ENCODE assay signal across 20 cellular contexts in genomic region chr9:112726428-112726827, GRCh38. TPM values are rescaled to one million over a fixed set of nuclear protein-coding genes. Genes with fewer than 3 reads are reported as not detected.
DNase-seq lines count a peak whose midpoint lies in the region; ATAC-seq, FAIRE-seq and TF ChIP-seq lines count a peak whose summit lies in the region.
"Had no signal": no experiment of that assay in that cellular context is flagged by ENCODE, and none has a peak within 500 bp of the region (broad histone marks: within the 10 kb centered on the region; RNA-seq: fewer than 3 reads in every experiment).

No MANE protein-coding gene starts in this region.

- peak overlapping the region; percentile 12 for H3K27ac ChIP-seq in left ventricle myocardium inferior (replicated peaks)
- H3K27ac ChIP-seq in small intestine (ENCODE audit: low read depth in 1 of 2, low read length in 1 of 2): no peak overlapping the region

- WGBS in small intestine, 3 donors: 88 to 97% (median 94%) methylated on average over 4 of the region's 4 CpGs

- ATAC-seq in HG03354 (IDR thresholded peaks at IDR 0.05; ENCODE audit: poor library complexity, severe bottlenecking, unreplicated experiment) (peak; percentile 52), HG02852 (IDR thresholded peaks at IDR 0.05; ENCODE audit: unreplicated experiment) (no peak)

- H3K27me3 ChIP-seq in left ventricle myocardium inferior (ENCODE audit: low read depth) (no peaks in the 10 kb centered on the region), small intestine (ENCODE audit: control insufficient read depth in 2 of 2, insufficient read depth in 2 of 2, low read length in 2 of 2) (no peaks in the 10 kb centered on the region)
- H3K27me3 ChIP-seq: heart left ventricle had no signal

- DNase-seq in left ventricle myocardium inferior: no peak
- DNase-seq in cardiac septum (ENCODE audit: low spot score): no peak
- DNase-seq in OCI-M1 (lab: John Stamatoyannopoulos, UW): peak; percentile 1
- no peak for DNase-seq in small intestine
- DNase-seq in NCI-H146 (lab: John Stamatoyannopoulos, UW): no peak
- no peak for DNase-seq in DMS 273 treated with DMSO at 0.1 percent for 48 hours (lab: John Stamatoyannopoulos, UW)
- DNase-seq: activated naive CD8-positive, alpha-beta T cell treated with anti-CD3 and anti-CD28 coated beads for 36 hours; heart left ventricle; mesenchymal stem cell; NCI-H187; NCI-H446; posterior cingulate gyrus; SHP77 treated with DMSO at 0.1 percent for 48 hours; stimulated activated CD4-positive, alpha-beta T cell treated with anti-CD3 and anti-CD28 coated beads, Interleukin-4, amount 100 ng/mL, for 24 hours had no signal

- intact Hi-C loops in left ventricle myocardium inferior (cut with micrococcal nuclease): no loop called here
- intact Hi-C loops in cardiac septum (cut with DNase I): no loop called here

- H3K9me3 ChIP-seq in left ventricle myocardium inferior (replicated peaks) (no peaks in the 10 kb centered on the region), small intestine (ENCODE audit: control insufficient read depth, low read depth) (no peaks in the 10 kb centered on the region)
- H3K9me3 ChIP-seq: heart left ventricle had no signal

- FAIRE-seq in small intestine (lab: Jason Lieb, UNC): no peak
- FAIRE-seq: colon, endometrium, HepG2, keratinocyte had no signal

- H3K4me3 ChIP-seq in left ventricle myocardium inferior (no peak overlapping the region), small intestine (ENCODE audit: low read depth in 1 of 2, low read length in 2 of 2) (no peak overlapping the region)
- H3K4me3 ChIP-seq: heart left ventricle had no signal

- no peaks in the 10 kb centered on the region for H3K36me3 ChIP-seq in left ventricle myocardium inferior
- no peaks in the 10 kb centered on the region for H3K36me3 ChIP-seq in small intestine (ENCODE audit: control insufficient read depth in 2 of 2, insufficient read depth in 2 of 2, low read length in 2 of 2)
- H3K36me3 ChIP-seq: heart left ventricle had no signal

- TF ChIP-seq CTCF in left ventricle myocardium inferior (IDR thresholded peaks at IDR 0.05; ENCODE audit: borderline replicate concordance): no peak

- H3K4me1 ChIP-seq in left ventricle myocardium inferior (no peaks in the 10 kb centered on the region), small intestine (ENCODE audit: control insufficient read depth in 2 of 2, insufficient read depth in 1 of 2, low read depth in 1 of 2, low read length in 1 of 2) (peaks cover 0 to 2% of the 10 kb centered on the region in 2 donors)

RNA-seq across cellular contexts. Expression of gene INIP, which starts 8.5 kb away (rescaled TPM):
- total RNA-seq in left ventricle myocardium inferior (15.2 TPM), cardiac septum (15.1 TPM)
- 10 to 100 TPM in 2 of 3 donors, 1 to 10 TPM in 1; 10.0 to 19.7 (median 16.7) TPM for polyA plus RNA-seq in small intestine

RNA-seq across cellular contexts. Expression of gene SNX30, which starts 24.1 kb away (rescaled TPM):
- 3.2 TPM for total RNA-seq in left ventricle myocardium inferior
- total RNA-seq in cardiac septum: 4.5 TPM
- 1 to 10 TPM; 5.1 to 7.6 (median 5.9) TPM for polyA plus RNA-seq in small intestine
